ENCODE assay signal across 8 cellular contexts in genomic region chr5:168481330-168481788, GRCh38. TPM values are rescaled to one million over a fixed set of nuclear protein-coding genes. Genes with fewer than 3 reads are reported as not detected.
DNase-seq lines count a peak whose midpoint lies in the region; ATAC-seq, FAIRE-seq and TF ChIP-seq lines count a peak whose summit lies in the region.

No MANE protein-coding gene starts in this region.

- H3K4me1 Mint-ChIP-seq in osteocyte (ENCODE audit: unreplicated experiment), result peaks cover 10% of the 10 kb centered on the region

- peak overlapping the region; percentile 93 for H2AFZ ChIP-seq in OCI-LY7 (ENCODE audit: low read length)

- BruUV-seq in OCI-LY7 (replicated peaks; lab: Mats Ljungman, UMichigan), result no TSS peak

- H3K27ac ChIP-seq in OCI-LY7 (ENCODE audit: low read depth, low read length, poor library complexity, severe bottlenecking), result peak overlapping the region; percentile 33
- no peak overlapping the region for H3K27ac ChIP-seq in RWPE1

- H3K4me3 ChIP-seq in OCI-LY7 (ENCODE audit: low read depth, low read length, poor library complexity, severe bottlenecking), result peak overlapping the region; percentile 22

- H3K27ac Mint-ChIP-seq in osteocyte (ENCODE audit: unreplicated experiment), result no peak overlapping the region

- CTCF ChIA-PET in OCI-LY7 (lab: Charles Lee; ENCODE audit: unreplicated experiment), result interaction anchor here (0.6 kb wide), 1 partner anchor 15 kb away, joined by 3 read pairs; no protein-coding TSS in a partner anchor
- CTCF ChIA-PET in RWPE1 (lab: Yijun Ruan, JAX), result interaction anchor here (1.0 to 1.2 kb wide), 2 partner anchors 9 to 186 kb away, joined by 3 to 6 read pairs; no protein-coding TSS in a partner anchor

- no peak for TF ChIP-seq CTCF in OCI-LY7 (conservative IDR thresholded peaks at IDR 0.05; ENCODE audit: low read length)
- no peak for TF ChIP-seq CTCF in osteocyte (IDR thresholded peaks at IDR 0.05)
- no peak for TF ChIP-seq CTCF in RWPE1 (conservative IDR thresholded peaks at IDR 0.05; ENCODE audit: low read depth)

- peak overlapping the region; percentile 58 for H3K4me2 ChIP-seq in OCI-LY7 (ENCODE audit: low read length)

- H3K79me2 ChIP-seq in OCI-LY7 (ENCODE audit: insufficient read depth, low read depth, low read length), result no peaks in the 10 kb centered on the region; the same call in 1 of the 2 replicates

- POLR2A ChIA-PET in OCI-LY7 (lab: Charles Lee), result interaction anchor here (0.5 to 1.1 kb wide), 5 partner anchors 10 to 1427 kb away, joined by 3 to 4 read pairs (median 3); no protein-coding TSS in a partner anchor
- POLR2A ChIA-PET in RWPE1 (lab: Yijun Ruan, JAX; ENCODE audit: low non-redundant PET), result no interaction called here

- no peak overlapping the region for H3K4me3 Mint-ChIP-seq in osteocyte (ENCODE audit: unreplicated experiment)

- H3K36me3 ChIP-seq in OCI-LY7 (ENCODE audit: insufficient read depth, low read length), result no peaks in the 10 kb centered on the region

- peaks cover under 1% of the 10 kb centered on the region for H3K36me3 Mint-ChIP-seq in osteocyte (ENCODE audit: unreplicated experiment)

- peak; percentile 96 for ATAC-seq in HG02885 (IDR thresholded peaks at IDR 0.05; ENCODE audit: poor library complexity, unreplicated experiment)

- peaks cover 3% of the 10 kb centered on the region for H3K27me3 Mint-ChIP-seq in osteocyte (ENCODE audit: unreplicated experiment)

- H3K9me3 ChIP-seq in OCI-LY7 (ENCODE audit: low read length), result no peaks in the 10 kb centered on the region

- H3K9me2 ChIP-seq in OCI-LY7 (ENCODE audit: insufficient read depth, low read length), result no peaks in the 10 kb centered on the region

- DNase-seq in GM12891 (ENCODE audit: insufficient read length, low spot score) (peak; percentile 47), GM19239 (ENCODE audit: insufficient read length, low spot score) (peak; percentile 46), OCI-LY7 (ENCODE audit: low spot score) (peak; percentile 64), osteocyte (ENCODE audit: extremely low spot score, unreplicated experiment) (no peak), GF-D8 (lab: John Stamatoyannopoulos, UW) (no peak), HT-29 (ENCODE audit: low spot score) (no peak), RWPE1 (ENCODE audit: low spot score) (no peak)

- intact Hi-C loops in OCI-LY7 (cut with micrococcal nuclease; ENCODE audit: unreplicated experiment), result loop anchor here (10.0 kb wide), 1 partner anchor 1103 kb away; the partner anchor contains the start of gene SPDL1

- FAIRE-seq in GM12891 (lab: Jason Lieb, UNC) (peak; percentile 87), GM19239 (lab: Jason Lieb, UNC) (peak; percentile 86)

- TF ChIP-seq POLR2A in GM12891 (IDR thresholded peaks at IDR 0.05; ENCODE audit: low read depth, low read length), result no peak

- peaks cover 11% of the 10 kb centered on the region for H3K4me1 ChIP-seq in OCI-LY7 (ENCODE audit: insufficient read depth, low read length, poor library complexity, severe bottlenecking)

- no peaks in the 10 kb centered on the region for H3K9me3 Mint-ChIP-seq in osteocyte (ENCODE audit: unreplicated experiment)

- H4K20me1 ChIP-seq in OCI-LY7 (ENCODE audit: insufficient read depth, low read length), result no peaks in the 10 kb centered on the region

TF ChIP-seq in GM12891, 5 proteins besides CTCF, POLR2A, EP300 and RAD21:
- TF ChIP-seq TAF1 (IDR thresholded peaks at IDR 0.05; ENCODE audit: low read depth, low read length) (no peak), POU2F2 (IDR thresholded peaks at IDR 0.05; ENCODE audit: low read depth, low read length) (peak; percentile 93)

RNA-seq across cellular contexts. Expression of gene RARS1, which starts 4.9 kb away (rescaled TPM):
- 66.4 TPM for polyA plus RNA-seq in GM12891 (2012; ENCODE audit: low read depth, missing spikeins)
- 54.4 and 62.1 TPM in 2 replicates for total RNA-seq in OCI-LY7 (2014; rRNA removed; shearing (Covaris generic))
- total RNA-seq in OCI-LY7 (2022) (72.6 and 88.4 TPM in 2 replicates), osteocyte (82.7 and 87.6 TPM in 2 replicates)
- total RNA-seq in HT-29 (2014; rRNA removed; shearing (Covaris generic)), result 52.3 and 54.2 TPM in 2 replicates

RNA-seq across cellular contexts. Expression of gene FBLL1, which starts 47.7 kb away (rescaled TPM):
- polyA plus RNA-seq in GM12891 (2012; ENCODE audit: low read depth, missing spikeins), result 0.33 TPM
- not detected in 2 replicates for total RNA-seq in OCI-LY7 (2014; rRNA removed; shearing (Covaris generic))
- not detected in 2 replicates for total RNA-seq in OCI-LY7 (2022)
- total RNA-seq in osteocyte, result 3.8 and 4.6 TPM in 2 replicates
- not detected in 2 replicates for total RNA-seq in HT-29 (2014; rRNA removed; shearing (Covaris generic))

Comparison
In these comparisons a context has a peak if more than half of its experiments do, and no peak if none do; other contexts are left out.
1. DNase-seq: peak in GM12891 (single experiment), GM19239 (single experiment) and OCI-LY7 (single experiment); none in osteocyte (single experiment), GF-D8 (single experiment), HT-29 (single experiment) and RWPE1 (single experiment).